In genomic region chr1:1205769-1206375, GRCh38 we compare ENCODE assay signal across 10 cellular contexts. TPM values are rescaled to one million over a fixed set of nuclear protein-coding genes. Genes with fewer than 3 reads are reported as not detected.
DNase-seq lines count a peak whose midpoint lies in the region; ATAC-seq and TF ChIP-seq lines count a peak whose summit lies in the region.
"Had no signal": no experiment of that assay in that cellular context is flagged by ENCODE, and none has a peak within 500 bp of the region (broad histone marks: within the 10 kb centered on the region; RNA-seq: fewer than 3 reads in every experiment).

No MANE protein-coding gene starts in this region.

- TF ChIP-seq CTCF in CD8-positive, alpha-beta T cell (IDR thresholded peaks at IDR 0.05) = no peak
- TF ChIP-seq CTCF in colonic mucosa (IDR thresholded peaks at IDR 0.05) = no peak
- no peak for TF ChIP-seq CTCF in A673 (conservative IDR thresholded peaks at IDR 0.05; ENCODE audit: low read depth, low read length)

- H3K27ac Mint-ChIP-seq in CD8-positive, alpha-beta T cell = no peak overlapping the region
- no peak overlapping the region for H3K27ac Mint-ChIP-seq in IgD-negative memory B cell
- peak overlapping the region; percentile 50 to 76 for H3K27ac Mint-ChIP-seq in natural killer cell treated with Interleukin-12 subunit alpha and Interleukin-12 subunit beta and Interleukin-15 and Interleukin-18, amount 100 ng/mL, for 72 hours

- no peaks in the 10 kb centered on the region for H3K9me3 ChIP-seq in CD8-positive, alpha-beta T cell (ENCODE audit: low read length)
- no peaks in the 10 kb centered on the region for H3K9me3 ChIP-seq in colonic mucosa
- no peaks in the 10 kb centered on the region for H3K9me3 ChIP-seq in A673 (ENCODE audit: low read depth, low read length, poor library complexity, severe bottlenecking)

- intact Hi-C loops in CD8-positive, alpha-beta T cell (cut with DNase I, micrococcal nuclease) = loop anchor here in 1 of 2 experiments (1.0 to 5.0 kb wide), 2 partner anchors 32 to 101 kb away; partner anchors contain the start of genes ACAP3 and PUSL1
- intact Hi-C loops in colonic mucosa (cut with DNase I) = no loop called here
- intact Hi-C loops in A673 (cut with micrococcal nuclease; ENCODE audit: unreplicated experiment) = no loop called here

- H3K36me3 Mint-ChIP-seq in CD8-positive, alpha-beta T cell = no peaks in the 10 kb centered on the region
- no peaks in the 10 kb centered on the region for H3K36me3 Mint-ChIP-seq in IgD-negative memory B cell
- no peaks in the 10 kb centered on the region for H3K36me3 Mint-ChIP-seq in natural killer cell treated with Interleukin-12 subunit alpha and Interleukin-12 subunit beta and Interleukin-15 and Interleukin-18, amount 100 ng/mL, for 72 hours

- CTCF ChIA-PET in CD8-positive, alpha-beta T cell (lab: Charles Lee) = no interaction called here
- CTCF ChIA-PET in A673 (lab: Charles Lee) = no interaction called here

- no TSS peak for BruUV-seq in A673 (replicated peaks; lab: Mats Ljungman, UMichigan)

- peaks cover 4% of the 10 kb centered on the region for H3K27me3 Mint-ChIP-seq in CD8-positive, alpha-beta T cell (ENCODE audit: low read depth)
- peaks cover 18% of the 10 kb centered on the region for H3K27me3 Mint-ChIP-seq in IgD-negative memory B cell
- H3K27me3 Mint-ChIP-seq in natural killer cell treated with Interleukin-12 subunit alpha and Interleukin-12 subunit beta and Interleukin-15 and Interleukin-18, amount 100 ng/mL, for 72 hours = no peaks in the 10 kb centered on the region

- peaks cover 18% of the 10 kb centered on the region for H3K4me1 Mint-ChIP-seq in CD8-positive, alpha-beta T cell (ENCODE audit: low read depth)
- H3K4me1 Mint-ChIP-seq in IgD-negative memory B cell = peaks cover 0 to 10% (median 7%) of the 10 kb centered on the region in 3 donors
- H3K4me1 Mint-ChIP-seq in natural killer cell treated with Interleukin-12 subunit alpha and Interleukin-12 subunit beta and Interleukin-15 and Interleukin-18, amount 100 ng/mL, for 72 hours (ENCODE audit: low read depth in 2 of 2) = peaks cover 10 to 24% of the 10 kb centered on the region in 2 donors

- peaks cover 33% of the 10 kb centered on the region for H3K4me1 ChIP-seq in CD8-positive, alpha-beta T cell (ENCODE audit: insufficient read depth, low read length)
- peaks cover 4% of the 10 kb centered on the region for H3K4me1 ChIP-seq in colonic mucosa
- H3K4me1 ChIP-seq in A673 (ENCODE audit: insufficient read depth, low read length, poor library complexity, severe bottlenecking) = peaks cover 6% of the 10 kb centered on the region

- H3K9ac ChIP-seq in colonic mucosa (ENCODE audit: low read depth in 2 of 2, low read length in 2 of 2) = peak overlapping the region in 1 of 2 donors; percentile 69

- no peak overlapping the region for H3K27ac ChIP-seq in CD8-positive, alpha-beta T cell (ENCODE audit: low read depth, low read length)
- H3K27ac ChIP-seq in colonic mucosa (no peak overlapping the region), A673 (ENCODE audit: low read depth, low read length, poor library complexity, severe bottlenecking) (no peak overlapping the region)

- no peaks in the 10 kb centered on the region for H3K36me3 ChIP-seq in CD8-positive, alpha-beta T cell (ENCODE audit: insufficient read depth, low read length)
- H3K36me3 ChIP-seq in colonic mucosa = no peaks in the 10 kb centered on the region
- no peaks in the 10 kb centered on the region for H3K36me3 ChIP-seq in A673 (ENCODE audit: insufficient read depth, low read length, poor library complexity, severe bottlenecking)

- H3K4me3 ChIP-seq in CD8-positive, alpha-beta T cell (ENCODE audit: low read depth, low read length) = peak overlapping the region; percentile 27
- H3K4me3 ChIP-seq in colonic mucosa = peak overlapping the region; percentile 3
- no peak overlapping the region for H3K4me3 ChIP-seq in A673 (ENCODE audit: low read depth, low read length, poor library complexity, severe bottlenecking)

- H3K9me3 Mint-ChIP-seq in CD8-positive, alpha-beta T cell = no peaks in the 10 kb centered on the region
- peaks cover 0 to 2% (median 0%) of the 10 kb centered on the region in 3 donors for H3K9me3 Mint-ChIP-seq in IgD-negative memory B cell
- H3K9me3 Mint-ChIP-seq in natural killer cell treated with Interleukin-12 subunit alpha and Interleukin-12 subunit beta and Interleukin-15 and Interleukin-18, amount 100 ng/mL, for 72 hours = no peaks in the 10 kb centered on the region

- ATAC-seq in CD8-positive, alpha-beta T cell = no peak
- no peak for ATAC-seq in natural killer cell treated with Interleukin-12 subunit alpha and Interleukin-12 subunit beta and Interleukin-15 and Interleukin-18, amount 100 ng/mL, for 72 hours
- no peak for ATAC-seq in HG02588 (IDR thresholded peaks at IDR 0.05; ENCODE audit: unreplicated experiment)

- H3K4me3 Mint-ChIP-seq in CD8-positive, alpha-beta T cell = peak overlapping the region; percentile 18
- H3K4me3 Mint-ChIP-seq in IgD-negative memory B cell = peak overlapping the region in 3 of 4 donors; percentile 37 to 92 (median 73)
- H3K4me3 Mint-ChIP-seq in natural killer cell treated with Interleukin-12 subunit alpha and Interleukin-12 subunit beta and Interleukin-15 and Interleukin-18, amount 100 ng/mL, for 72 hours = peak overlapping the region; percentile 78

- no peaks in the 10 kb centered on the region for H3K27me3 ChIP-seq in CD8-positive, alpha-beta T cell (ENCODE audit: insufficient read depth, low read length)
- peaks cover 35% of the 10 kb centered on the region for H3K27me3 ChIP-seq in colonic mucosa
- H3K27me3 ChIP-seq in A673 (replicated peaks; ENCODE audit: insufficient read depth, low read depth, low read length, poor library complexity) = no peaks in the 10 kb centered on the region

- peak in 1 of 7 experiments; percentile 17 for DNase-seq in CD8-positive, alpha-beta T cell
- no peak for DNase-seq in colonic mucosa
- DNase-seq in natural killer cell treated with Interleukin-12 subunit alpha and Interleukin-12 subunit beta and Interleukin-15 and Interleukin-18, amount 100 ng/mL, for 72 hours (ENCODE audit: low spot score) = no peak
- no peak for DNase-seq in GOT3 (lab: John Stamatoyannopoulos, UW)
- no peak for DNase-seq in stimulated activated naive CD4-positive, alpha-beta T cell treated with Interleukin-2 at 50 U/mL for 16 hours (lab: John Stamatoyannopoulos, UW)
- DNase-seq in A673 (ENCODE audit: low spot score) = no peak
- DNase-seq: NCI-H1105 treated with DMSO at 0.1 percent for 48 hours had no signal

- POLR2A ChIA-PET in CD8-positive, alpha-beta T cell (lab: Charles Lee) = interaction anchor here (2.2 kb wide), 1 partner anchor 19 kb away, joined by 4 read pairs; no protein-coding TSS in a partner anchor
- POLR2A ChIA-PET in A673 (lab: Charles Lee; ENCODE audit: low non-redundant PET) = no interaction called here

RNA-seq across cellular contexts. Expression of gene TNFRSF18, which starts 0.5 kb away (rescaled TPM):
- 1 to 10 TPM; 4.2 to 4.6 TPM for total RNA-seq in CD8-positive, alpha-beta T cell
- polyA plus RNA-seq in IgD-negative memory B cell = 3.5 TPM
- 1 to 10 TPM in 1 of 2 donors, under 1 TPM in 1; 0.61 to 1.7 TPM for total RNA-seq in colonic mucosa
- total RNA-seq in natural killer cell treated with Interleukin-12 subunit alpha and Interleukin-12 subunit beta and Interleukin-15 and Interleukin-18, amount 100 ng/mL, for 72 hours = 100 to 1,000 TPM; 295 to 591 TPM
- total RNA-seq in A673 (2021) = 0.77 and 1.1 TPM in 2 replicates

RNA-seq across cellular contexts. Expression of gene TNFRSF4, which starts 8.1 kb away (rescaled TPM):
- 1 to 10 TPM; 2.4 to 3.2 TPM for total RNA-seq in CD8-positive, alpha-beta T cell
- polyA plus RNA-seq in IgD-negative memory B cell = not detected
- total RNA-seq in colonic mucosa (1 to 10 TPM; 1.2 to 2.3 TPM), A673 (2021) (0.80 and 1.5 TPM in 2 replicates)
- 100 to 1,000 TPM in 1 of 2 donors, 10 to 100 TPM in 1; 56.8 to 305 TPM for total RNA-seq in natural killer cell treated with Interleukin-12 subunit alpha and Interleukin-12 subunit beta and Interleukin-15 and Interleukin-18, amount 100 ng/mL, for 72 hours

RNA-seq across cellular contexts. Expression of gene SDF4, which starts 25.9 kb away (rescaled TPM):
- 10 to 100 TPM; 66.6 to 70.3 TPM for total RNA-seq in CD8-positive, alpha-beta T cell
- 121 TPM for polyA plus RNA-seq in IgD-negative memory B cell
- total RNA-seq in colonic mucosa (100 to 1,000 TPM; 202 to 325 TPM), A673 (2021) (121 and 133 TPM in 2 replicates)
- 100 to 1,000 TPM; 243 to 251 TPM for total RNA-seq in natural killer cell treated with Interleukin-12 subunit alpha and Interleukin-12 subunit beta and Interleukin-15 and Interleukin-18, amount 100 ng/mL, for 72 hours

RNA-seq across cellular contexts. Expression of gene B3GALT6, which starts 26.2 kb away (rescaled TPM):
- 1 to 10 TPM; 5.5 to 5.6 TPM for total RNA-seq in CD8-positive, alpha-beta T cell
- polyA plus RNA-seq in IgD-negative memory B cell = 5.6 TPM
- total RNA-seq in colonic mucosa = 10 to 100 TPM in 1 of 2 donors, 1 to 10 TPM in 1; 8.0 to 12.0 TPM
- 10 to 100 TPM; 23.8 to 28.1 TPM for total RNA-seq in natural killer cell treated with Interleukin-12 subunit alpha and Interleukin-12 subunit beta and Interleukin-15 and Interleukin-18, amount 100 ng/mL, for 72 hours
- total RNA-seq in A673 (2021) = 41.3 and 41.8 TPM in 2 replicates

RNA-seq across cellular contexts. Expression of gene TTLL10, which starts 32.2 kb away (rescaled TPM):
- total RNA-seq in CD8-positive, alpha-beta T cell = not detected
- not detected for polyA plus RNA-seq in IgD-negative memory B cell
- total RNA-seq in colonic mucosa (1 to 10 TPM in 1 of 2 donors, under 1 TPM in 1; 0.64 to 2.3 TPM), A673 (2021) (not detected in 2 replicates)
- total RNA-seq in natural killer cell treated with Interleukin-12 subunit alpha and Interleukin-12 subunit beta and Interleukin-15 and Interleukin-18, amount 100 ng/mL, for 72 hours = under 1 TPM in 1 of 2 donors, not detected in 1; 0.31 TPM
- total RNA-seq: dermis microvascular lymphatic vessel endothelial cell had no signal

Comparison
In these comparisons a context has a peak if more than half of its experiments do, and no peak if none do; other contexts are left out.
1. H3K27ac Mint-ChIP-seq: peak in natural killer cell treated with Interleukin-12 subunit alpha and Interleukin-12 subunit beta and Interleukin-15 and Interleukin-18, amount 100 ng/mL, for 72 hours (2 of 2); none in CD8-positive, alpha-beta T cell (single experiment) and IgD-negative memory B cell (0 of 3).
2. H3K4me3 Mint-ChIP-seq: peak in every context shown above with its lines; median percentile 78 in natural killer cell treated with Interleukin-12 subunit alpha and Interleukin-12 subunit beta and Interleukin-15 and Interleukin-18, amount 100 ng/mL, for 72 hours; 73 in IgD-negative memory B cell; 18 in CD8-positive, alpha-beta T cell.
3. RNA of gene TNFRSF18, which starts 0.5 kb away (total RNA-seq): 295 to 591 TPM in natural killer cell treated with Interleukin-12 subunit alpha and Interleukin-12 subunit beta and Interleukin-15 and Interleukin-18, amount 100 ng/mL, for 72 hours; 4.2 to 4.6 TPM in CD8-positive, alpha-beta T cell, 0.61 to 1.7 TPM in colonic mucosa and 0.77 to 1.1 TPM in A673; every median in the first group is over 10 times any median in the second.
4. RNA of gene TNFRSF4, which starts 8.1 kb away (total RNA-seq): 56.8 to 305 TPM in natural killer cell treated with Interleukin-12 subunit alpha and Interleukin-12 subunit beta and Interleukin-15 and Interleukin-18, amount 100 ng/mL, for 72 hours; 2.4 to 3.2 TPM in CD8-positive, alpha-beta T cell, 1.2 to 2.3 TPM in colonic mucosa and 0.80 to 1.5 TPM in A673; every median in the first group is over 10 times any median in the second.